In genomic region chr17:82267575-82268379, GRCh38 we compare ENCODE assay signal across 1 cellular context.
TF ChIP-seq lines count a peak whose summit lies in the region.

No MANE protein-coding gene starts in this region.

TF ChIP-seq in HepG2, 621 proteins besides CTCF, POLR2A, EP300 and RAD21 (continued from another document and continues in another):
- peak; percentile 60 for TF ChIP-seq DRAP1 (CRISPR knock-in tag; IDR thresholded peaks at IDR 0.05)
- TF ChIP-seq, protein P1, sequence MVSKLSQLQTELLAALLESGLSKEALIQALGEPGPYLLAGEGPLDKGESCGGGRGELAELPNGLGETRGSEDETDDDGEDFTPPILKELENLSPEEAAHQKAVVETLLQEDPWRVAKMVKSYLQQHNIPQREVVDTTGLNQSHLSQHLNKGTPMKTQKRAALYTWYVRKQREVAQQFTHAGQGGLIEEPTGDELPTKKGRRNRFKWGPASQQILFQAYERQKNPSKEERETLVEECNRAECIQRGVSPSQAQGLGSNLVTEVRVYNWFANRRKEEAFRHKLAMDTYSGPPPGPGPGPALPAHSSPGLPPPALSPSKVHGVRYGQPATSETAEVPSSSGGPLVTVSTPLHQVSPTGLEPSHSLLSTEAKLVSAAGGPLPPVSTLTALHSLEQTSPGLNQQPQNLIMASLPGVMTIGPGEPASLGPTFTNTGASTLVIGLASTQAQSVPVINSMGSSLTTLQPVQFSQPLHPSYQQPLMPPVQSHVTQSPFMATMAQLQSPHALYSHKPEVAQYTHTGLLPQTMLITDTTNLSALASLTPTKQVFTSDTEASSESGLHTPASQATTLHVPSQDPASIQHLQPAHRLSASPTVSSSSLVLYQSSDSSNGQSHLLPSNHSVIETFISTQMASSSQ (IDR thresholded peaks at IDR 0.05; ENCODE audit: low read depth): no peak
- TF ChIP-seq, protein P1 (CRISPR knock-in tag; IDR thresholded peaks at IDR 0.05; ENCODE audit: borderline replicate concordance): peak; percentile 74; the same call in 1 of the 2 replicates
- no peak for TF ChIP-seq ATRX (CRISPR knock-in tag; IDR thresholded peaks at IDR 0.05; ENCODE audit: borderline replicate concordance)
- TF ChIP-seq BHLHE40 (IDR thresholded peaks at IDR 0.05; ENCODE audit: low read length): peak; percentile 52
- peak; percentile 84 for TF ChIP-seq ZNF18 (CRISPR knock-in tag; IDR thresholded peaks at IDR 0.05; ENCODE audit: insufficient replicate concordance)
- TF ChIP-seq FOXO1 (CRISPR knock-in tag; IDR thresholded peaks at IDR 0.05): peak; percentile 86
- 0 out of 2 replicates have a peak, but pooled peaks have one; percentile 31 for TF ChIP-seq ATF6 (CRISPR knock-in tag; conservative IDR thresholded peaks at IDR 0.05)
- TF ChIP-seq ZNF569 (CRISPR knock-in tag; IDR thresholded peaks at IDR 0.05; ENCODE audit: borderline replicate concordance): no peak
- 0 out of 2 replicates have a peak, but pooled peaks have one; percentile 8 for TF ChIP-seq ZNF12 (CRISPR knock-in tag; IDR thresholded peaks at IDR 0.05)
- TF ChIP-seq ZNF687 (CRISPR knock-in tag; IDR thresholded peaks at IDR 0.05): peak; percentile 98
- TF ChIP-seq ZNF629 (CRISPR knock-in tag; conservative IDR thresholded peaks at IDR 0.05): peak; percentile 68
- TF ChIP-seq, protein P2, sequence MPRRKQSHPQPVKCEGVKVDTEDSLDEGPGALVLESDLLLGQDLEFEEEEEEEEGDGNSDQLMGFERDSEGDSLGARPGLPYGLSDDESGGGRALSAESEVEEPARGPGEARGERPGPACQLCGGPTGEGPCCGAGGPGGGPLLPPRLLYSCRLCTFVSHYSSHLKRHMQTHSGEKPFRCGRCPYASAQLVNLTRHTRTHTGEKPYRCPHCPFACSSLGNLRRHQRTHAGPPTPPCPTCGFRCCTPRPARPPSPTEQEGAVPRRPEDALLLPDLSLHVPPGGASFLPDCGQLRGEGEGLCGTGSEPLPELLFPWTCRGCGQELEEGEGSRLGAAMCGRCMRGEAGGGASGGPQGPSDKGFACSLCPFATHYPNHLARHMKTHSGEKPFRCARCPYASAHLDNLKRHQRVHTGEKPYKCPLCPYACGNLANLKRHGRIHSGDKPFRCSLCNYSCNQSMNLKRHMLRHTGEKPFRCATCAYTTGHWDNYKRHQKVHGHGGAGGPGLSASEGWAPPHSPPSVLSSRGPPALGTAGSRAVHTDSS (CRISPR knock-in tag; conservative IDR thresholded peaks at IDR 0.05): no peak; the same call in 1 of the 2 replicates
- 0 out of 2 replicates have a peak, but pooled peaks have one; percentile 64 for TF ChIP-seq MYNN (CRISPR knock-in tag; IDR thresholded peaks at IDR 0.05; ENCODE audit: low read depth)
- TF ChIP-seq ZNF460 (CRISPR knock-in tag; IDR thresholded peaks at IDR 0.05; ENCODE audit: borderline replicate concordance): peak; percentile 66
- TF ChIP-seq THAP11 (CRISPR knock-in tag; IDR thresholded peaks at IDR 0.05): peak; percentile 82
- no peak for TF ChIP-seq NFAT5 (CRISPR knock-in tag; IDR thresholded peaks at IDR 0.05)
- TF ChIP-seq ELF3 (CRISPR knock-in tag; IDR thresholded peaks at IDR 0.05): peak; percentile 92
- peak in 1 of 2 experiments; percentile 94; a peak in 2 of 4 replicates for TF ChIP-seq KLF16 (CRISPR knock-in tag; IDR thresholded peaks at IDR 0.05)
- TF ChIP-seq ZNF777 (CRISPR knock-in tag; IDR thresholded peaks at IDR 0.05): peak; percentile 46; the same call in 1 of the 2 replicates
- TF ChIP-seq ZNF605 (CRISPR knock-in tag; IDR thresholded peaks at IDR 0.05): peak; percentile 83
- peak; percentile 98 for TF ChIP-seq HIVEP1 (CRISPR knock-in tag; IDR thresholded peaks at IDR 0.05)
- peak; percentile 86 for TF ChIP-seq HMG20B (CRISPR knock-in tag; conservative IDR thresholded peaks at IDR 0.05)
- TF ChIP-seq SIX1 (CRISPR knock-in tag; IDR thresholded peaks at IDR 0.05; ENCODE audit: borderline replicate concordance): peak; percentile 58; the same call in 1 of the 2 replicates
- no peak for TF ChIP-seq ZNF496 (CRISPR knock-in tag; IDR thresholded peaks at IDR 0.05; ENCODE audit: insufficient replicate concordance)
- TF ChIP-seq ZNF567 (CRISPR knock-in tag; IDR thresholded peaks at IDR 0.05; ENCODE audit: borderline replicate concordance): peak; percentile 67
- TF ChIP-seq ETS1 (CRISPR knock-in tag; IDR thresholded peaks at IDR 0.05): no peak
- TF ChIP-seq JARID2 (CRISPR knock-in tag; IDR thresholded peaks at IDR 0.05; ENCODE audit: insufficient replicate concordance): peak; percentile 37
- TF ChIP-seq ELF1 (CRISPR knock-in tag; IDR thresholded peaks at IDR 0.05): peak; percentile 42; the same call in 1 of the 2 replicates
- TF ChIP-seq RFX3 (CRISPR knock-in tag; IDR thresholded peaks at IDR 0.05): 0 out of 2 replicates have a peak, but pooled peaks have one; percentile 44
- TF ChIP-seq MAFF (IDR thresholded peaks at IDR 0.05; ENCODE audit: low read depth, low read length): peak; percentile 36; the same call in 1 of the 2 replicates
- TF ChIP-seq MEIS2 (CRISPR knock-in tag; IDR thresholded peaks at IDR 0.05): peak; percentile 92
- TF ChIP-seq SP2 (CRISPR knock-in tag; IDR thresholded peaks at IDR 0.05): no peak
- peak; percentile 62 to 89; a peak in 2 of 4 replicates for TF ChIP-seq HMGXB4 (CRISPR knock-in tag; IDR thresholded peaks at IDR 0.05; ENCODE audit: borderline replicate concordance in 1 of 2, low read depth in 1 of 2)
- TF ChIP-seq KDM3A (CRISPR knock-in tag; IDR thresholded peaks at IDR 0.05; ENCODE audit: low read depth): peak; percentile 97
